8 cellular contexts compared by ENCODE assay signal in the genomic region with DNA sequence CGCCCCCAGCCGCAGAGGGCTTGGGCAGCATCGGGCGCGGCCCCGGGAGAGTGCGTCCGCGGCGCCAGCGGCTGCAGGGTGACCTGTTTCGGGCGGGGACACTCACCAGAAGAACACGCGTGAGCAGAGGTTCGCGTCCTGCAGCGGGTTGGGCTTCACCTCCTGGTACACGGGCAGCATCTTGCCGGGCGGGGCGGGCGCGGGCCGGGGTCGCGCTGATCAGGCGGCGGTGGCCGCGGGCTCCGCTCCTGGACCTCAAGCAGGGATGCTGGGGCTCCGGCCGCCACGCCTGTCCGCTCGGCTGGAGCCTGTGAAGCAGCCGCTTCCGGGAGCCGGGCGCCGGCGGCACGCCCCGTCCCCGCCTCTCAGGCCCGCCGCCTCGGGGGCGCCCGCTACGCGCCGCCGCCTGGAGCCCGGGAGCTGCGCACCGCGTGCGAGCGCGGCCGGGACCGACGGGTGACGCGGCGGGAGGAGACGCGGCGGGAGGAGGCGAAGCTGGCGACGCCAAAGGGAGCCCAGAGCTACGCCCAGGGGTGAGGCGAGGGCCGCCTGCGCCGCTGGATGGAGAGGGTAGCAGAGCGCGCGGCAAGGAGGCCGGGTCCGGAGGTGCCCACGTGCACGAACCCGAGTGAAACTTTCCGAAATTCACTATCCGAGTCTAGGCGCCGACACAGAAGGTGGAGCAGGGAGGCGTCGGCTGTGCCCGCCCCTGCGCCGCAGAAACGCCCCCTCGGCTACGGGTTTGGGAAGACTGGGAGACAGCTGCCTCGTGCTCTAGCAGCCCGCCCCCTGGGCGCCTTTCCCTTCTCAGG. TPM values are rescaled to one million over a fixed set of nuclear protein-coding genes. Genes with fewer than 3 reads are reported as not detected.
DNase-seq lines count a peak whose midpoint lies in the region; ATAC-seq and TF ChIP-seq lines count a peak whose summit lies in the region.

Gene ABCC4, minus strand, starts transcription at position 317 of the 812 bp plus-strand sequence. Its CDS starts 137 bp downstream, at position 180.

- peak; percentile 89 for ATAC-seq in GM21717 (IDR thresholded peaks at IDR 0.05; ENCODE audit: unreplicated experiment)

- no peak for TF ChIP-seq POLR2A in transverse colon (IDR thresholded peaks at IDR 0.05)

- H3K4me2 ChIP-seq in osteoblast (ENCODE audit: insufficient read depth, low read length), result peak within 1 kb of the TSS; percentile 97

- H3K4me1 ChIP-seq in osteoblast (ENCODE audit: insufficient read depth, low read length) (peaks cover 9% of the 10 kb centered on the region), transverse colon (peaks cover 0 to 53% (median 28%) of the 10 kb centered on the region in 4 donors)

- WGBS in transverse colon (ENCODE audit: low coverage in 1 of 2), 2 donors, result 1% methylated on average over 35 of the region's 102 CpGs; no CpG with 5 or more reads in 1 of the 2 donors

- TF ChIP-seq CTCF in osteoblast (IDR thresholded peaks at IDR 0.05; ENCODE audit: extremely low read depth, low read depth, low read length) (no peak), transverse colon (IDR thresholded peaks at IDR 0.05) (no peak)

- peaks cover 17% of the 10 kb centered on the region for H3K79me2 ChIP-seq in osteoblast (ENCODE audit: insufficient read depth, low read length)

- peak within 1 kb of the TSS; percentile 97 for H2AFZ ChIP-seq in osteoblast (ENCODE audit: low read length)

- TF ChIP-seq EP300 in Ishikawa (IDR thresholded peaks at IDR 0.05; ENCODE audit: borderline replicate concordance), result 0 out of 2 replicates have a peak, but pooled peaks have one; percentile 38
- TF ChIP-seq EP300 in transverse colon (IDR thresholded peaks at IDR 0.05; ENCODE audit: low read depth), result no peak

- intact Hi-C loops in transverse colon (cut with DNase I; ENCODE audit: low total_unique reads), result no loop called here

- H3K27me3 ChIP-seq in osteoblast (ENCODE audit: insufficient read depth, low read length) (no peaks in the 10 kb centered on the region), transverse colon (no peaks in the 10 kb centered on the region)

- in situ Hi-C loops in transverse colon (cut with MboI; ENCODE audit: low pct_ligation_motif_present in 1 of 4, low pct_unique_long_range_greater_than_20kb in 1 of 4, low sequenced_read_pairs in 3 of 4), result loop anchor here in 1 of 4 donors (10.0 kb wide), 1 partner anchor 107 kb away; no protein-coding TSS in a partner anchor

- DNase-seq in ELF-1 (ENCODE audit: low read depth, low spot score) (peak; percentile 87), SIG-M5 treated with dmso at 0.1 percent for 504 hours (lab: John Stamatoyannopoulos, UW; ENCODE audit: unreplicated experiment) (peak; percentile 81), glomerular visceral epithelial cell (ENCODE audit: extremely low spot score) (peak; percentile 81), osteoblast (ENCODE audit: insufficient read length, low spot score, missing footprints) (peak; percentile 98), transverse colon (peak; percentile 73)
- DNase-seq in activated naive CD4-positive, alpha-beta T cell treated with Interleukin-2 at 50 U/mL for 16 hours, result peak; percentile 63

- H3K36me3 ChIP-seq in osteoblast (ENCODE audit: insufficient read depth, low read length) (no peaks in the 10 kb centered on the region), transverse colon (no peaks in the 10 kb centered on the region)

- no peaks in the 10 kb centered on the region for H3K9me3 ChIP-seq in osteoblast (ENCODE audit: low read depth, low read length)
- no peaks in the 10 kb centered on the region for H3K9me3 ChIP-seq in transverse colon

- H3K4me3 ChIP-seq in osteoblast (ENCODE audit: insufficient read depth, low read length), result peak within 1 kb of the TSS; percentile 88
- peak within 1 kb of the TSS; percentile 35 to 89 (median 70) for H3K4me3 ChIP-seq in transverse colon

- no peak for TF ChIP-seq RAD21 in Ishikawa (IDR thresholded peaks at IDR 0.05; ENCODE audit: low read depth)

- H4K20me1 ChIP-seq in osteoblast (ENCODE audit: insufficient read depth, low read length), result peaks cover 2% of the 10 kb centered on the region

- H3K27ac ChIP-seq in osteoblast (ENCODE audit: low read depth, low read length) (peak within 1 kb of the TSS; percentile 51), transverse colon (peak within 1 kb of the TSS; percentile 84 to 87 (median 85))

TF ChIP-seq in Ishikawa, 13 proteins besides CTCF, POLR2A, EP300 and RAD21:
- peak; percentile 35; the same call in 1 of the 2 replicates for TF ChIP-seq ZBTB7A (IDR thresholded peaks at IDR 0.05; ENCODE audit: low read depth)
- TF ChIP-seq TAF1 (IDR thresholded peaks at IDR 0.05; ENCODE audit: low read depth), result 0 out of 2 replicates have a peak, but pooled peaks have one; percentile 32
- TF ChIP-seq, protein P1, sequence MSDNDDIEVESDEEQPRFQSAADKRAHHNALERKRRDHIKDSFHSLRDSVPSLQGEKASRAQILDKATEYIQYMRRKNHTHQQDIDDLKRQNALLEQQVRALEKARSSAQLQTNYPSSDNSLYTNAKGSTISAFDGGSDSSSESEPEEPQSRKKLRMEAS (IDR thresholded peaks at IDR 0.05), result peak; percentile 87
- no peak for TF ChIP-seq CEBPB (IDR thresholded peaks at IDR 0.05)
- TF ChIP-seq FOXM1 (IDR thresholded peaks at IDR 0.05; ENCODE audit: borderline replicate concordance, low read depth), result no peak
- no peak for TF ChIP-seq EGR1 (IDR thresholded peaks at IDR 0.05)
- TF ChIP-seq, protein P2, sequence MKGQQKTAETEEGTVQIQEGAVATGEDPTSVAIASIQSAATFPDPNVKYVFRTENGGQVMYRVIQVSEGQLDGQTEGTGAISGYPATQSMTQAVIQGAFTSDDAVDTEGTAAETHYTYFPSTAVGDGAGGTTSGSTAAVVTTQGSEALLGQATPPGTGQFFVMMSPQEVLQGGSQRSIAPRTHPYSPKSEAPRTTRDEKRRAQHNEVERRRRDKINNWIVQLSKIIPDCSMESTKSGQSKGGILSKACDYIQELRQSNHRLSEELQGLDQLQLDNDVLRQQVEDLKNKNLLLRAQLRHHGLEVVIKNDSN (IDR thresholded peaks at IDR 0.05), result no peak
- TF ChIP-seq CREB1 (IDR thresholded peaks at IDR 0.05; ENCODE audit: low read depth), result no peak
- TF ChIP-seq YY1 (IDR thresholded peaks at IDR 0.05; ENCODE audit: low read depth), result no peak
- peak; percentile 30; the same call in 1 of the 2 replicates for TF ChIP-seq TCF12 (IDR thresholded peaks at IDR 0.05; ENCODE audit: low read depth)
- no peak for TF ChIP-seq TEAD4 (IDR thresholded peaks at IDR 0.05)
- no peak for TF ChIP-seq NFIC (IDR thresholded peaks at IDR 0.05)
- no peak for TF ChIP-seq REST (IDR thresholded peaks at IDR 0.05; ENCODE audit: low read depth)

RNA-seq across cellular contexts. Expression of gene ABCC4, which starts in this region (rescaled TPM):
- total RNA-seq in osteoblast (27.5 and 41.5 TPM in 2 replicates), transverse colon (10 to 100 TPM; 15.8 to 26.0 (median 23.8) TPM)

Comparison
In these comparisons a context has a peak if more than half of its experiments do, and no peak if none do; other contexts are left out.
1. Peak in every context shown above with its lines: DNase-seq, ATAC-seq, H3K4me3 ChIP-seq and H3K27ac ChIP-seq.